ENCODE assay signal across 8 cellular contexts in genomic region chr15:88638626-88639372, GRCh38. TPM values are rescaled to one million over a fixed set of nuclear protein-coding genes. Genes with fewer than 3 reads are reported as not detected.
DNase-seq lines count a peak whose midpoint lies in the region; ATAC-seq, FAIRE-seq and TF ChIP-seq lines count a peak whose summit lies in the region.

TSS of gene ISG20 (plus strand) at chr15:88639016. CDS start at chr15:88639367, 351 bp downstream.

- ATAC-seq in GM18498 (IDR thresholded peaks at IDR 0.05; ENCODE audit: unreplicated experiment) (peak; percentile 74), HG02852 (IDR thresholded peaks at IDR 0.05; ENCODE audit: unreplicated experiment) (peak; percentile 74), sciatic nerve (peak; percentile 97)

- intact Hi-C loops in sciatic nerve (cut with DNase I): no loop called here

- no peak for FAIRE-seq in D721Med (lab: Jason Lieb, UNC)

- no peak for TF ChIP-seq CTCF in D721Med (IDR thresholded peaks at IDR 0.05; ENCODE audit: insufficient read depth, missing control alignments)

- DNase-seq in NCI-H1694 (lab: John Stamatoyannopoulos, UW) (peak; percentile 60), T1000 (lab: John Stamatoyannopoulos, UW) (peak; percentile 92), astrocyte of the hippocampus (ENCODE audit: low read depth, low spot score) (peak; percentile 96), hypothalamus (lab: John Stamatoyannopoulos, UW) (peak in 48 of 51 donors; percentile 13 to 91 (median 63)), sciatic nerve (ENCODE audit: low spot score) (peak; percentile 93), D721Med (ENCODE audit: insufficient read length, low spot score) (no peak)

RNA-seq across cellular contexts. Expression of gene ISG20, which starts in this region (rescaled TPM):
- 20.2 TPM for total RNA-seq in sciatic nerve
